ENCODE assay signal across 12 cellular contexts in genomic region chr18:69839989-69840388, GRCh38.
"Had no signal": no experiment of that assay in that cellular context is flagged by ENCODE, and none has a peak within 500 bp of the region (broad histone marks: within the 10 kb centered on the region; RNA-seq: fewer than 3 reads in every experiment).

No MANE protein-coding gene starts in this region.

- FAIRE-seq: keratinocyte had no signal

- H3K27ac ChIP-seq: cardiac muscle cell, coronary artery, gastrocnemius medialis, left lung had no signal

- H3K36me3 ChIP-seq: cardiac muscle cell, gastrocnemius medialis, left lung had no signal

- H3K9me3 ChIP-seq: gastrocnemius medialis, left lung had no signal

- H3K4me1 ChIP-seq: gastrocnemius medialis, left lung had no signal

- DNase-seq: activated CD4-positive, alpha-beta T cell treated with anti-CD3 and anti-CD28 coated beads for 48 hours; activated CD8-positive, alpha-beta memory T cell treated with anti-CD3 and anti-CD28 coated beads, Interleukin-2, amount 50 U/mL, for 48 hours; activated CD8-positive, alpha-beta T cell treated with anti-CD3 and anti-CD28 coated beads, Interleukin-2, amount 10 ng/mL, durations not matched to agents 7 days and 5 days; activated naive CD4-positive, alpha-beta T cell treated with Interleukin-2 at 50 U/mL for 16 hours; activated naive CD8-positive, alpha-beta T cell treated with anti-CD3 and anti-CD28 coated beads, Interleukin-2, amount 50 U/mL, for 24 hours; effector CD8-positive, alpha-beta T cell; gastrocnemius medialis; stimulated activated CD4-positive, alpha-beta T cell treated with anti-CD3 and anti-CD28 coated beads, Interleukin-2, amount 100 ng/mL, for 24 hours had no signal

- H3K27me3 ChIP-seq: cardiac muscle cell, gastrocnemius medialis, left lung had no signal

- ATAC-seq: gastrocnemius medialis, left lung had no signal

- H3K4me3 ChIP-seq: cardiac muscle cell, coronary artery, gastrocnemius medialis, left lung had no signal
